ENCODE assay signal across 25 cellular contexts in the genomic region with DNA sequence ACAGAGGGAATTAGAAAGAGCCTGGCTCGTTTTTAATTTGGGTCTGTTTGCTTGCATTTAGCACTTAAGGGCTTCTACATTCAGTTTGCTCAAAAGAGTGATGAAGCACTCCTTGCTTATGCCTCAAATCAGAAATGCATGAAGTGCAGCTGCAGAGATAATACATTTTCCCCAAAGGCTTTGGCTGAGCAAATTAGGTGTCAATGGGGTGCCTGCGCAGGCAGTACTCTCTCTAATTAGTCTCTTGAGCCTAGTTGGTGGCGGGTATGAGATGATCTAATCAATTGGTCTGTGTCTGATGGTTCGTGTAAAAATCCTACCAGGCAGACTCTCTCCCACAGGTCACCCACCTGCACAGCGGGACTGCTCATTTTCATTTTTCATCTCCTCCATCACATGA.
DNase-seq lines count a peak whose midpoint lies in the region; ATAC-seq and TF ChIP-seq lines count a peak whose summit lies in the region.
"Had no signal": no experiment of that assay in that cellular context is flagged by ENCODE, and none has a peak within 500 bp of the region (broad histone marks: within the 10 kb centered on the region; RNA-seq: fewer than 3 reads in every experiment).

No MANE protein-coding gene starts in this region.

- intact Hi-C loops in natural killer cell (cut with micrococcal nuclease) = no loop called here

- TF ChIP-seq CTCF in WERI-Rb-1 (IDR thresholded peaks at IDR 0.05; ENCODE audit: low read depth, low read length) (no peak), natural killer cell (IDR thresholded peaks at IDR 0.05) (no peak)

- H3K9me3 Mint-ChIP-seq in natural killer cell = peaks cover 0 to 5% of the 10 kb centered on the region in 2 donors
- H3K9me3 Mint-ChIP-seq: activated CD4-positive, alpha-beta memory T cell treated with anti-CD3 and anti-CD28 coated beads, Interleukin-2, amount 10 ng/mL, durations not matched to agents 7 days and 5 days; activated naive CD8-positive, alpha-beta T cell treated with anti-CD3 and anti-CD28 coated beads for 36 hours had no signal

- no peaks in the 10 kb centered on the region for H3K36me3 Mint-ChIP-seq in natural killer cell
- H3K36me3 Mint-ChIP-seq: activated naive CD8-positive, alpha-beta T cell treated with anti-CD3 and anti-CD28 coated beads for 36 hours; CD8-positive, alpha-beta memory T cell; stimulated activated effector memory CD8-positive, alpha-beta T cell treated with anti-CD3 and anti-CD28 coated beads, Interleukin-12 subunit alpha, Interleukin-12 subunit beta, amount 100 ng/mL, for 72 hours had no signal

- no peak overlapping the region for H3K4me3 Mint-ChIP-seq in natural killer cell
- H3K4me3 Mint-ChIP-seq: activated CD4-positive, alpha-beta memory T cell treated with anti-CD3 and anti-CD28 coated beads, Interleukin-2, amount 10 ng/mL, durations not matched to agents 7 days and 5 days; activated naive CD8-positive, alpha-beta T cell treated with anti-CD3 and anti-CD28 coated beads for 36 hours; CD8-positive, alpha-beta memory T cell; stimulated activated effector memory CD8-positive, alpha-beta T cell treated with anti-CD3 and anti-CD28 coated beads, Interleukin-12 subunit alpha, Interleukin-12 subunit beta, amount 100 ng/mL, for 72 hours; T-helper 17 cell had no signal

- no peaks in the 10 kb centered on the region for H3K36me3 ChIP-seq in WERI-Rb-1
- H3K36me3 ChIP-seq: BE2C, cardiac muscle cell, neutrophil, right lobe of liver had no signal

- H3K9me3 ChIP-seq in WERI-Rb-1 (ENCODE audit: severe bottlenecking) = no peaks in the 10 kb centered on the region
- H3K9me3 ChIP-seq: BE2C, neutrophil, right lobe of liver, SJCRH30 had no signal

- no peak overlapping the region for H3K27ac ChIP-seq in WERI-Rb-1
- H3K27ac ChIP-seq: cardiac muscle cell, coronary artery, neutrophil, right lobe of liver, SJCRH30 had no signal

- ATAC-seq in HG03354 (IDR thresholded peaks at IDR 0.05; ENCODE audit: poor library complexity, severe bottlenecking, unreplicated experiment) = no peak
- ATAC-seq in natural killer cell = no peak
- ATAC-seq: right lobe of liver; stimulated activated effector memory CD8-positive, alpha-beta T cell treated with anti-CD3 and anti-CD28 coated beads, Interleukin-12 subunit alpha, Interleukin-12 subunit beta, amount 100 ng/mL, for 72 hours; T-helper 17 cell had no signal

- H3K27me3 ChIP-seq in WERI-Rb-1 (ENCODE audit: insufficient read depth, low read depth, severe bottlenecking) = no peaks in the 10 kb centered on the region
- H3K27me3 ChIP-seq: BE2C, cardiac muscle cell, neutrophil, right lobe of liver, SJCRH30 had no signal

- no peak overlapping the region for H3K27ac Mint-ChIP-seq in natural killer cell
- H3K27ac Mint-ChIP-seq: activated CD4-positive, alpha-beta memory T cell treated with anti-CD3 and anti-CD28 coated beads, Interleukin-2, amount 10 ng/mL, durations not matched to agents 7 days and 5 days; activated naive CD8-positive, alpha-beta T cell treated with anti-CD3 and anti-CD28 coated beads for 36 hours; CD8-positive, alpha-beta memory T cell; stimulated activated effector memory CD8-positive, alpha-beta T cell treated with anti-CD3 and anti-CD28 coated beads, Interleukin-12 subunit alpha, Interleukin-12 subunit beta, amount 100 ng/mL, for 72 hours; T-helper 17 cell had no signal

- no peaks in the 10 kb centered on the region for H3K4me1 Mint-ChIP-seq in natural killer cell
- H3K4me1 Mint-ChIP-seq: activated CD4-positive, alpha-beta memory T cell treated with anti-CD3 and anti-CD28 coated beads, Interleukin-2, amount 10 ng/mL, durations not matched to agents 7 days and 5 days; activated naive CD8-positive, alpha-beta T cell treated with anti-CD3 and anti-CD28 coated beads for 36 hours; CD8-positive, alpha-beta memory T cell; stimulated activated effector memory CD8-positive, alpha-beta T cell treated with anti-CD3 and anti-CD28 coated beads, Interleukin-12 subunit alpha, Interleukin-12 subunit beta, amount 100 ng/mL, for 72 hours; T-helper 17 cell had no signal

- no peaks in the 10 kb centered on the region for H3K27me3 Mint-ChIP-seq in natural killer cell (ENCODE audit: low read depth in 2 of 2)
- H3K27me3 Mint-ChIP-seq: activated CD4-positive, alpha-beta memory T cell treated with anti-CD3 and anti-CD28 coated beads, Interleukin-2, amount 10 ng/mL, durations not matched to agents 7 days and 5 days; T-helper 17 cell had no signal

- no peak overlapping the region for H3K4me3 ChIP-seq in WERI-Rb-1 (ENCODE audit: low read depth, low read length)
- H3K4me3 ChIP-seq: cardiac muscle cell, coronary artery, right lobe of liver, SJCRH30 had no signal

- DNase-seq in D341Med (ENCODE audit: low spot score) (peak; percentile 77), NCI-H1417 treated with DMSO at 0.1 percent for 48 hours (lab: John Stamatoyannopoulos, UW) (peak; percentile 74), NCI-H2171 treated with DMSO at 0.1 percent for 48 hours (lab: John Stamatoyannopoulos, UW) (peak; percentile 72), WERI-Rb-1 (peak; percentile 30), SW480 (ENCODE audit: low spot score) (no peak), natural killer cell (no peak)
- no peak for DNase-seq in activated CD8-positive, alpha-beta memory T cell treated with anti-CD3 and anti-CD28 coated beads for 24 hours
- DNase-seq: activated CD4-positive, alpha-beta memory T cell treated with anti-CD3 and anti-CD28 coated beads, Interleukin-2, amount 10 ng/mL, durations not matched to agents 7 days and 5 days; activated CD4-positive, CD25-positive, alpha-beta regulatory T cell treated with anti-CD3 and anti-CD28 coated beads, Interleukin-2, amount 50 U/mL, for 72 hours; activated effector memory CD4-positive, alpha-beta T cell treated with Interleukin-2 at 50 U/mL for 16 hours; activated naive CD8-positive, alpha-beta T cell treated with anti-CD3 and anti-CD28 coated beads for 36 hours; aorta; BE2C; CD8-positive, alpha-beta memory T cell; NCI-H446 treated with DMSO at 0.1 percent for 48 hours; right lobe of liver; SJCRH30; stimulated activated CD4-positive, alpha-beta T cell treated with anti-CD3 and anti-CD28 coated beads, Interleukin-4, amount 100 ng/mL, for 24 hours; T-helper 17 cell; trophoblast cell had no signal

Comparison
In these comparisons a context has a peak if more than half of its experiments do, and no peak if none do; other contexts are left out.
1. DNase-seq: peak in D341Med (single experiment), NCI-H1417 treated with DMSO at 0.1 percent for 48 hours (single experiment), NCI-H2171 treated with DMSO at 0.1 percent for 48 hours (single experiment) and WERI-Rb-1 (single experiment); none in SW480 (single experiment), activated CD8-positive, alpha-beta memory T cell treated with anti-CD3 and anti-CD28 coated beads for 24 hours (single experiment) and natural killer cell (single experiment).